ENCODE assay signal across 8 cellular contexts in genomic region chr16:70064841-70065370, GRCh38. TPM values are rescaled to one million over a fixed set of nuclear protein-coding genes. Genes with fewer than 3 reads are reported as not detected.
DNase-seq lines count a peak whose midpoint lies in the region; ATAC-seq and TF ChIP-seq lines count a peak whose summit lies in the region.
"Not testable (repeated sequence)": the region's sequence is repeated elsewhere in the genome, so short reads cannot be mapped to it uniquely, and the experiment has no call there.

No MANE protein-coding gene starts in this region.

- not testable (repeated sequence) for H3K4me1 Mint-ChIP-seq in stimulated activated memory B cell treated with anti-CD40 and anti-IgM and Interleukin-4, amounts not matched to agents 10 μg/mL and 1 μg/mL and 100 μg/mL, for 72 hours

- DNase-seq in D341Med (ENCODE audit: low spot score): peak; percentile 26
- DNase-seq in activated CD8-positive, alpha-beta memory T cell treated with anti-CD3 and anti-CD28 coated beads for 48 hours (ENCODE audit: low read depth in 2 of 3, low spot score in 2 of 3): peak; percentile 18 to 25 (median 25)
- not testable (repeated sequence) for DNase-seq in choroid plexus epithelial cell (ENCODE audit: low read depth)
- peak; percentile 30 to 46 for DNase-seq in trophoblast cell

- not testable (repeated sequence) for H4K91ac ChIP-seq in trophoblast cell (ENCODE audit: low read depth, low read length)

- not testable (repeated sequence) for H3K27ac ChIP-seq in OCI-LY1 (ENCODE audit: low read depth, low read length, poor library complexity, severe bottlenecking)
- H3K27ac ChIP-seq in trophoblast cell (ENCODE audit: low read depth, low read length): peak overlapping the region; percentile 8

- peak overlapping the region; percentile 18 for H4K8ac ChIP-seq in trophoblast cell (ENCODE audit: low read depth, low read length)

- not testable (repeated sequence) for H3K23ac ChIP-seq in trophoblast cell (ENCODE audit: low read length)

- not testable (repeated sequence) for H3K9me3 ChIP-seq in OCI-LY1 (ENCODE audit: low read length); iPS-15b (ENCODE audit: control insufficient read depth, insufficient read depth, low read length); trophoblast cell (ENCODE audit: insufficient read depth, low read depth, low read length)

- not testable (repeated sequence) for H3K79me1 ChIP-seq in trophoblast cell (ENCODE audit: low read length)

- not testable (repeated sequence) for H2AK5ac ChIP-seq in trophoblast cell (ENCODE audit: low read length)

- H3K4me2 ChIP-seq in OCI-LY1 (ENCODE audit: low read length): peak overlapping the region; percentile 95
- peak overlapping the region; percentile 100 for H3K4me2 ChIP-seq in trophoblast cell (ENCODE audit: low read length)

- not testable (repeated sequence) for H4K20me1 ChIP-seq in OCI-LY1 (ENCODE audit: insufficient read depth, low read length)

- not testable (repeated sequence) for H3K14ac ChIP-seq in trophoblast cell (ENCODE audit: low read length)

- not testable (repeated sequence) for H2BK12ac ChIP-seq in trophoblast cell (ENCODE audit: low read length)

- H2BK5ac ChIP-seq in trophoblast cell (ENCODE audit: low read depth, low read length, poor library complexity): not testable (repeated sequence)

- peak overlapping the region; percentile 92 for H3K4ac ChIP-seq in trophoblast cell (ENCODE audit: low read depth, low read length)

- H4K12ac ChIP-seq in trophoblast cell (ENCODE audit: low read depth, low read length): not testable (repeated sequence)

- not testable (repeated sequence) for TF ChIP-seq CTCF in OCI-LY1 (IDR thresholded peaks at IDR 0.05; ENCODE audit: low read length); choroid plexus epithelial cell (conservative IDR thresholded peaks at IDR 0.05; ENCODE audit: low read depth, low read length)

- H3K27me3 ChIP-seq in OCI-LY1 (ENCODE audit: insufficient read depth, low read length); iPS-15b (ENCODE audit: control insufficient read depth, insufficient read depth, low read length); trophoblast cell (ENCODE audit: insufficient read depth, low read length): not testable (repeated sequence)

- H3K36me3 Mint-ChIP-seq in stimulated activated memory B cell treated with anti-CD40 and anti-IgM and Interleukin-4, amounts not matched to agents 10 μg/mL and 1 μg/mL and 100 μg/mL, for 72 hours: not testable (repeated sequence)

- not testable (repeated sequence) for H3K27me3 Mint-ChIP-seq in stimulated activated memory B cell treated with anti-CD40 and anti-IgM and Interleukin-4, amounts not matched to agents 10 μg/mL and 1 μg/mL and 100 μg/mL, for 72 hours

- H3K4me3 ChIP-seq in OCI-LY1 (ENCODE audit: low read depth, low read length, poor library complexity, severe bottlenecking) (peak overlapping the region; percentile 68), choroid plexus epithelial cell (ENCODE audit: low read depth, low read length) (peak overlapping the region; percentile 65), iPS-15b (ENCODE audit: low read depth, low read length) (peak overlapping the region; percentile 73), trophoblast cell (ENCODE audit: low read depth, low read length) (peak overlapping the region; percentile 85)

- peak overlapping the region; percentile 87 for H3K27ac Mint-ChIP-seq in stimulated activated memory B cell treated with anti-CD40 and anti-IgM and Interleukin-4, amounts not matched to agents 10 μg/mL and 1 μg/mL and 100 μg/mL, for 72 hours

- H3K18ac ChIP-seq in trophoblast cell (ENCODE audit: low read length): peak overlapping the region; percentile 88

- H2AFZ ChIP-seq in OCI-LY1 (ENCODE audit: low read length); trophoblast cell (ENCODE audit: insufficient read depth, low read length, poor library complexity): not testable (repeated sequence)

- ATAC-seq in HG02678 (IDR thresholded peaks at IDR 0.05; ENCODE audit: unreplicated experiment): peak; percentile 19
- ATAC-seq in stimulated activated memory B cell treated with anti-CD40 and anti-IgM and Interleukin-4, amounts not matched to agents 10 μg/mL and 1 μg/mL and 100 μg/mL, for 72 hours: peak; percentile 39

- not testable (repeated sequence) for H2BK120ac ChIP-seq in trophoblast cell (ENCODE audit: insufficient read depth, low read length, poor library complexity)

- not testable (repeated sequence) for H3K9me2 ChIP-seq in OCI-LY1 (ENCODE audit: low read depth, low read length)

- H3K9ac ChIP-seq in OCI-LY1 (ENCODE audit: low read length) (peak overlapping the region; percentile 75), iPS-15b (ENCODE audit: low read depth, low read length) (peak overlapping the region; percentile 49), trophoblast cell (ENCODE audit: low read length) (peak overlapping the region; percentile 93)

- not testable (repeated sequence) for H3K79me2 ChIP-seq in OCI-LY1 (ENCODE audit: insufficient read depth, low read length); trophoblast cell (ENCODE audit: control insufficient read depth, insufficient read depth, low read length, poor library complexity)

- WGBS in trophoblast cell (ENCODE audit: extremely low coverage, insufficient coverage, insufficient read length): no CpG with 5 or more reads among the region's 22 CpGs

- not testable (repeated sequence) for H3K9me3 Mint-ChIP-seq in stimulated activated memory B cell treated with anti-CD40 and anti-IgM and Interleukin-4, amounts not matched to agents 10 μg/mL and 1 μg/mL and 100 μg/mL, for 72 hours

- peak overlapping the region; percentile 75 for H3K4me3 Mint-ChIP-seq in stimulated activated memory B cell treated with anti-CD40 and anti-IgM and Interleukin-4, amounts not matched to agents 10 μg/mL and 1 μg/mL and 100 μg/mL, for 72 hours

- H3K36me3 ChIP-seq in OCI-LY1 (ENCODE audit: insufficient read depth, low read length); iPS-15b (ENCODE audit: control insufficient read depth, insufficient read depth, low read length); trophoblast cell (ENCODE audit: control insufficient read depth in 1 of 2, insufficient read depth in 2 of 2, low read length in 2 of 2): not testable (repeated sequence)

- not testable (repeated sequence) for H3K4me1 ChIP-seq in OCI-LY1 (ENCODE audit: insufficient read depth, low read length, severe bottlenecking); iPS-15b (ENCODE audit: control insufficient read depth, insufficient read depth, low read length); trophoblast cell (ENCODE audit: control insufficient read depth in 1 of 2, insufficient read depth in 2 of 2, low read length in 2 of 2)

- not testable (repeated sequence) for H3F3A ChIP-seq in OCI-LY1 (ENCODE audit: insufficient read depth, low read length)

RNA-seq across cellular contexts. Expression of gene PDPR, which starts 49.2 kb away (rescaled TPM):
- 13.3 and 13.4 TPM in 2 replicates for polyA plus RNA-seq in trophoblast cell (2013)
